28 cellular contexts compared by ENCODE assay signal in genomic region chr17:79666111-79666510, GRCh38. TPM values are rescaled to one million over a fixed set of nuclear protein-coding genes. Genes with fewer than 3 reads are reported as not detected.
"Had no signal": no experiment of that assay in that cellular context is flagged by ENCODE, and none has a peak within 500 bp of the region (broad histone marks: within the 10 kb centered on the region; RNA-seq: fewer than 3 reads in every experiment).

No MANE protein-coding gene starts in this region.

- H3K4me1 ChIP-seq: breast epithelium, colonic mucosa, testis had no signal

- ATAC-seq: activated naive CD8-positive, alpha-beta T cell treated with anti-CD3 and anti-CD28 coated beads, Interleukin-2, amount 50 U/mL, for 24 hours; effector memory CD8-positive, alpha-beta T cell; naive thymus-derived CD4-positive, alpha-beta T cell had no signal

- H3K27ac ChIP-seq: colonic mucosa, dorsolateral prefrontal cortex, hepatocyte, pancreas, testis had no signal

- H3K4me3 Mint-ChIP-seq: activated CD4-positive, alpha-beta memory T cell treated with anti-CD3 and anti-CD28 coated beads, Interleukin-2, amount 10 ng/mL, durations not matched to agents 7 days and 5 days; activated CD4-positive, alpha-beta T cell treated with anti-CD3 and anti-CD28 coated beads, Interleukin-2, amount 10 ng/mL, durations not matched to agents 7 days and 5 days; activated naive CD4-positive, alpha-beta T cell treated with anti-CD3 and anti-CD28 coated beads, Interleukin-2, amount 50 U/mL, for 24 hours; activated naive CD8-positive, alpha-beta T cell treated with anti-CD3 and anti-CD28 coated beads, Interleukin-2, amount 50 U/mL, for 24 hours; effector memory CD8-positive, alpha-beta T cell; naive thymus-derived CD4-positive, alpha-beta T cell had no signal

- H3K27ac Mint-ChIP-seq: activated CD4-positive, alpha-beta memory T cell treated with anti-CD3 and anti-CD28 coated beads, Interleukin-2, amount 10 ng/mL, durations not matched to agents 7 days and 5 days; activated CD4-positive, alpha-beta T cell treated with anti-CD3 and anti-CD28 coated beads, Interleukin-2, amount 10 ng/mL, durations not matched to agents 7 days and 5 days; activated naive CD4-positive, alpha-beta T cell treated with anti-CD3 and anti-CD28 coated beads, Interleukin-2, amount 50 U/mL, for 24 hours; activated naive CD8-positive, alpha-beta T cell treated with anti-CD3 and anti-CD28 coated beads, Interleukin-2, amount 50 U/mL, for 24 hours; activated T-helper 2 cell treated with anti-CD3 and anti-CD28 coated beads, Interferon-gamma antibody, Interleukin-2, Interleukin-4, amounts not matched to agents 10 μg/mL and 5 μg/mL and 100 μg/mL, durations not matched to agents 14 hours and 24 hours and 36 hours; effector memory CD8-positive, alpha-beta T cell; naive thymus-derived CD4-positive, alpha-beta T cell had no signal

- H3K27me3 ChIP-seq: colonic mucosa, hepatocyte, pancreas, testis, transverse colon had no signal

- H3K36me3 ChIP-seq: breast epithelium, colonic mucosa, gastroesophageal sphincter, pancreas, transverse colon had no signal

- H3K9me3 ChIP-seq: colonic mucosa, pancreas, testis had no signal

- DNase-seq: activated CD4-positive, alpha-beta memory T cell treated with anti-CD3 and anti-CD28 coated beads, Interleukin-2, amount 10 ng/mL, durations not matched to agents 7 days and 5 days; activated CD4-positive, alpha-beta T cell treated with anti-CD3 and anti-CD28 coated beads, Interleukin-2, amount 10 ng/mL, durations not matched to agents 7 days and 5 days; activated CD4-positive, CD25-positive, alpha-beta regulatory T cell treated with anti-CD3 and anti-CD28 coated beads, Interleukin-2, amount 50 U/mL, for 72 hours; activated naive CD8-positive, alpha-beta T cell treated with anti-CD3 and anti-CD28 coated beads, Interleukin-2, amount 50 U/mL, for 24 hours; activated T-cell treated with anti-CD3 and anti-CD28 coated beads, Interleukin-2, amount 50 U/mL, for 48 hours; effector memory CD8-positive, alpha-beta T cell; midbrain; naive thymus-derived CD4-positive, alpha-beta T cell; stimulated activated CD4-positive, alpha-beta T cell treated with anti-CD3 and anti-CD28 coated beads, Interleukin-2, amount 100 ng/mL, for 48 hours; stimulated activated naive CD4-positive, alpha-beta T cell treated with Interleukin-2 at 50 U/mL for 16 hours had no signal

- H3K4me3 ChIP-seq: colonic mucosa, dorsolateral prefrontal cortex, hepatocyte, pancreas, testis, transverse colon had no signal

- H3K9me3 Mint-ChIP-seq: effector memory CD8-positive, alpha-beta T cell had no signal

- H3K4me1 Mint-ChIP-seq: activated CD4-positive, alpha-beta memory T cell treated with anti-CD3 and anti-CD28 coated beads, Interleukin-2, amount 10 ng/mL, durations not matched to agents 7 days and 5 days; activated CD4-positive, alpha-beta T cell treated with anti-CD3 and anti-CD28 coated beads, Interleukin-2, amount 10 ng/mL, durations not matched to agents 7 days and 5 days; activated naive CD8-positive, alpha-beta T cell treated with anti-CD3 and anti-CD28 coated beads, Interleukin-2, amount 50 U/mL, for 24 hours had no signal

- H3K36me3 Mint-ChIP-seq: naive thymus-derived CD4-positive, alpha-beta T cell had no signal

RNA-seq across cellular contexts. Expression of gene RBFOX3, which starts 55.3 kb away (rescaled TPM):
- total RNA-seq: activated CD4-positive, alpha-beta memory T cell treated with anti-CD3 and anti-CD28 coated beads, Interleukin-2, amount 10 ng/mL, durations not matched to agents 7 days and 5 days; activated CD4-positive, alpha-beta T cell treated with anti-CD3 and anti-CD28 coated beads, Interleukin-2, amount 10 ng/mL, durations not matched to agents 7 days and 5 days; activated T-helper 2 cell treated with anti-CD3 and anti-CD28 coated beads, Interferon-gamma antibody, Interleukin-2, Interleukin-4, amounts not matched to agents 10 μg/mL and 5 μg/mL and 100 μg/mL, durations not matched to agents 14 hours and 24 hours and 36 hours; breast epithelium; endothelial cell of umbilical vein; fibroblast of lung; fibroblast of villous mesenchyme; hepatocyte; left cardiac atrium; lower leg skin; pulmonary artery endothelial cell; right cardiac atrium; T-helper 1 cell treated with Interleukin-12 subunit alpha and Interleukin-12 subunit beta and Interleukin-4 antibody, amounts not matched to agents 30 ng/mL and 1 ng/mL, for 36 hours had no signal
